Comparison of ENCODE assay signal across 27 cellular contexts in the genomic region with DNA sequence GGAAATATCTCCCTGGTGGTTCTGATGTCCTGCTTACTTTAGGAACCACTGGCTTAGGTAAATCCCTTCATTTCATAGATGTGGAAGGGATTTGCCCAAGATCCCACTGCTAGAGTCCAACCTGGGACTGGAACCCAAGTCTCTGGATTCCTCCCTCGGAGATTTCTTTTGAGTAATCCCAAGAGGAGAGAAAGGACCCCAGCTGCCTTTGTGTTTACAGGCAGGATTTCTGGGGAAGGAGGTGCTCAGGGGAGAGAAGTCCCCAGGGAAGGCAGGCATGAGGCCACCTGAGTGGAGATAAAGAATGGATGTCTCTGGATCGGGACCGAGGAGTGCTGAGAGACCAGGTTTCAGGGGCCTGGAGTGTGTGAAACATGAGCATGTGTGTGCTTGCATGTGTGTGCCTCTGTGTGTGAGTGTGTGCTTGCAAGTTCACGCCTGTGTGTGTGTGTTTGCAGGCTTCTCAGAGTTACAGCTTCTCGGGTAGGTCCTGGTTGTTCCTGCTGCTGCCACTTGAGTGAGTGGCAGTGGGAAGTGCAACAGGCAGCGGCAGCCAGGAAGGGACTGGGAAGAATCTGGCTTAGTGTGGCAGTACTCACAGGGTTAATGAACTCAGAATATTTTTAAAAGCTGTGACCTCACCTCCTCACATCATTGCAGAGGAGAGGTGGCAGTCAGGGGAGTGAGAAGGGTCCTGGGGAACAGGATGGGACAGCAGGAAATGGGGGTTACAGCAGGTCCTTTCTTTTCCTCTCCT. TPM values are rescaled to one million over a fixed set of nuclear protein-coding genes. Genes with fewer than 3 reads are reported as not detected.
"Had no signal": no experiment of that assay in that cellular context is flagged by ENCODE, and none has a peak within 500 bp of the region (broad histone marks: within the 10 kb centered on the region; RNA-seq: fewer than 3 reads in every experiment).

No MANE protein-coding gene starts in this region.

- FAIRE-seq: astrocyte, kidney had no signal

- DNase-seq: activated CD4-positive, alpha-beta T cell treated with anti-CD3 and anti-CD28 coated beads, Interleukin-2, amount 50 U/mL, for 1 hour; activated CD4-positive, CD25-positive, alpha-beta regulatory T cell treated with anti-CD3 and anti-CD28 coated beads, Interleukin-2, amount 50 U/mL, for 72 hours; activated CD8-positive, alpha-beta memory T cell treated with anti-CD3 and anti-CD28 coated beads, Interleukin-2, amount 50 U/mL, for 4 hours; activated effector memory CD4-positive, alpha-beta T cell treated with Interleukin-2 at 50 U/mL for 16 hours; activated naive CD4-positive, alpha-beta T cell treated with anti-CD3 and anti-CD28 coated beads, Interleukin-2, amount 50 U/mL, for 16 hours; activated T-cell treated with anti-CD3 and anti-CD28 coated beads, Interleukin-2, amount 50 U/mL, for 48 hours; adrenal gland; cerebellar nuclear complex; cortex of kidney; effector CD4-positive, alpha-beta T cell; heart left ventricle; kidney; nephron progenitor cell; nucleus accumbens; stimulated activated CD4-positive, alpha-beta T cell treated with anti-CD3 and anti-CD28 coated beads, Interleukin-2, amount 100 ng/mL, for 24 hours; stimulated activated naive CD8-positive, alpha-beta T cell treated with anti-CD3 and anti-CD28 coated beads, Interleukin-15, Interleukin-2, amounts not matched to agents 100 U/mL and 50 U/mL, for 24 hours; substantia nigra; T1000; tibial artery had no signal

- H3K27me3 ChIP-seq: adrenal gland had no signal

- H3K36me3 ChIP-seq: adrenal gland, breast epithelium, gastroesophageal sphincter, heart left ventricle, tibial artery had no signal

- H3K4me1 ChIP-seq: adrenal gland, breast epithelium had no signal

- H3K27ac Mint-ChIP-seq: nephron progenitor cell had no signal

- H3K9me3 ChIP-seq: adrenal gland, breast epithelium, gastroesophageal sphincter, heart left ventricle, tibial artery had no signal

- H3K4me3 ChIP-seq: adrenal gland, breast epithelium, gastroesophageal sphincter, heart left ventricle, lung, tibial artery had no signal

- H3K9me3 Mint-ChIP-seq: nephron progenitor cell had no signal

- ATAC-seq: esophagus mucosa; gastroesophageal sphincter; heart left ventricle; left lobe of liver; stimulated activated naive CD8-positive, alpha-beta T cell treated with anti-CD3 and anti-CD28 coated beads, Interleukin-15, Interleukin-2, amounts not matched to agents 100 U/mL and 50 U/mL, for 24 hours had no signal

- H3K4me3 Mint-ChIP-seq: nephron progenitor cell had no signal

- H3K27ac ChIP-seq: adrenal gland, breast epithelium, gastroesophageal sphincter, heart left ventricle, tibial artery had no signal

RNA-seq across cellular contexts. Expression of a gene that starts 2.2 kb away (rescaled TPM):
- total RNA-seq: astrocyte, breast epithelium, esophagus mucosa, gastroesophageal sphincter, heart left ventricle, left lobe of liver, myocyte, posterior vena cava had no signal
